29 cellular contexts compared by ENCODE assay signal in genomic region chr22:24830205-24830979, GRCh38. TPM values are rescaled to one million over a fixed set of nuclear protein-coding genes. Genes with fewer than 3 reads are reported as not detected.
DNase-seq lines count a peak whose midpoint lies in the region; ATAC-seq, FAIRE-seq and TF ChIP-seq lines count a peak whose summit lies in the region.
"Had no signal": no experiment of that assay in that cellular context is flagged by ENCODE, and none has a peak within 500 bp of the region (broad histone marks: within the 10 kb centered on the region; RNA-seq: fewer than 3 reads in every experiment).

No MANE protein-coding gene starts in this region.

- TF ChIP-seq POLR2A in HepG2 (IDR thresholded peaks at IDR 0.05; ENCODE audit: insufficient read depth in 1 of 2, low read depth in 2 of 2, low read length in 2 of 2) (no peak), right lobe of liver (IDR thresholded peaks at IDR 0.05) (no peak)

- DNase-seq in HepG2 (ENCODE audit: low spot score) (no peak), right lobe of liver (no peak), NCI-H69 (lab: John Stamatoyannopoulos, UW) (peak; percentile 23), SW 1271 (lab: John Stamatoyannopoulos, UW) (no peak), NCI-H1105 (lab: John Stamatoyannopoulos, UW) (no peak)
- no peak for DNase-seq in natural killer cell treated with Interleukin-12 subunit alpha and Interleukin-12 subunit beta and Interleukin-15 and Interleukin-18, amount 100 ng/mL, for 72 hours (ENCODE audit: low spot score)
- no peak for DNase-seq in effector CD4-positive, alpha-beta T cell
- DNase-seq: 8988T; CD4-positive, alpha-beta T cell; DMS53; GOT3; Kasumi-1; NCI-H1092 treated with DMSO at 0.1 percent for 48 hours; NCI-H1436 treated with DMSO at 0.1 percent for 48 hours; NCI-H187 treated with DMSO at 0.1 percent for 48 hours; NCI-H2171 treated with DMSO at 0.1 percent for 48 hours; NCI-H345; NCI-H510A treated with DMSO at 0.1 percent for 48 hours; NCI-H748 treated with DMSO at 0.1 percent for 48 hours; PC-9; RPMI8226 had no signal

- no peak overlapping the region for H3K27ac ChIP-seq in HepG2 (ENCODE audit: extremely low read length, insufficient read depth, low read length)
- no peak overlapping the region for H3K27ac ChIP-seq in right lobe of liver
- H3K27ac ChIP-seq in iPS-20b (ENCODE audit: low read length), result no peak overlapping the region
- H3K27ac ChIP-seq: BLaER1 treated with 17β-estradiol and CSF1 and Interleukin-3, amounts not matched to agents 10 nM and 100 nM; PC-9; SJSA1 had no signal

- intact Hi-C loops in HepG2 (cut with micrococcal nuclease; ENCODE audit: unreplicated experiment), result no loop called here
- intact Hi-C loops in right lobe of liver (cut with DNase I), result no loop called here

- peaks cover 8 to 9% of the 10 kb centered on the region in 2 donors for H3K4me1 Mint-ChIP-seq in natural killer cell treated with Interleukin-12 subunit alpha and Interleukin-12 subunit beta and Interleukin-15 and Interleukin-18, amount 100 ng/mL, for 72 hours (ENCODE audit: low read depth in 2 of 2)

- FAIRE-seq in HepG2 (lab: Jason Lieb, UNC), result no peak
- FAIRE-seq: G401.6 had no signal

- TF ChIP-seq RAD21 in HepG2 (CRISPR knock-in tag; IDR thresholded peaks at IDR 0.05), result no peak

- H3K4me3 ChIP-seq in HepG2 (replicated peaks in 1 of 3; ENCODE audit: insufficient read depth in 1 of 3, low read depth in 2 of 3, low read length in 3 of 3), result no peak overlapping the region
- H3K4me3 ChIP-seq in right lobe of liver, result no peak overlapping the region
- peak overlapping the region; percentile 30; the same call in 1 of the 2 replicates for H3K4me3 ChIP-seq in iPS-20b (ENCODE audit: low read length)
- H3K4me3 ChIP-seq: BLaER1 treated with 17β-estradiol and CSF1 and Interleukin-3, amounts not matched to agents 10 nM and 100 nM; PC-9; SJSA1 had no signal

- no peak overlapping the region for H3K9ac ChIP-seq in HepG2 (ENCODE audit: insufficient read depth, low read depth, low read length)
- no peak overlapping the region for H3K9ac ChIP-seq in iPS-20b (ENCODE audit: low read depth, low read length)
- H3K9ac ChIP-seq: BLaER1 treated with 17β-estradiol and CSF1 and Interleukin-3, amounts not matched to agents 10 nM and 100 nM had no signal

- H3K79me2 ChIP-seq in HepG2 (ENCODE audit: insufficient read depth, low read length), result no peaks in the 10 kb centered on the region

- ATAC-seq in HepG2 (no peak), right lobe of liver (no peak)
- no peak for ATAC-seq in natural killer cell treated with Interleukin-12 subunit alpha and Interleukin-12 subunit beta and Interleukin-15 and Interleukin-18, amount 100 ng/mL, for 72 hours

- WGBS in HepG2 (ENCODE audit: low lambda C conversion rate), result 11% methylated on average over 6 of the region's 7 CpGs
- 56% methylated on average over 7 of the region's 7 CpGs for WGBS in right lobe of liver (ENCODE audit: insufficient coverage, low coverage, low lambda C conversion rate, missing lambda C conversion rate)

- TF ChIP-seq CTCF in HepG2 (CRISPR knock-in tag; IDR thresholded peaks at IDR 0.05) (no peak), right lobe of liver (IDR thresholded peaks at IDR 0.05) (no peak)

- no peaks in the 10 kb centered on the region for H3K9me3 Mint-ChIP-seq in natural killer cell treated with Interleukin-12 subunit alpha and Interleukin-12 subunit beta and Interleukin-15 and Interleukin-18, amount 100 ng/mL, for 72 hours
- H3K9me3 Mint-ChIP-seq: CD4-positive, alpha-beta T cell had no signal

- H3K4me2 ChIP-seq in HepG2 (ENCODE audit: low read depth, low read length), result no peak overlapping the region
- H3K4me2 ChIP-seq: BLaER1 treated with 17β-estradiol and CSF1 and Interleukin-3, amounts not matched to agents 10 nM and 100 nM; PC-9 had no signal

- H3K4me3 Mint-ChIP-seq in natural killer cell treated with Interleukin-12 subunit alpha and Interleukin-12 subunit beta and Interleukin-15 and Interleukin-18, amount 100 ng/mL, for 72 hours, result no peak overlapping the region
- H3K4me3 Mint-ChIP-seq: CD4-positive, alpha-beta T cell had no signal

- H3K27me3 Mint-ChIP-seq in natural killer cell treated with Interleukin-12 subunit alpha and Interleukin-12 subunit beta and Interleukin-15 and Interleukin-18, amount 100 ng/mL, for 72 hours, result no peaks in the 10 kb centered on the region
- H3K27me3 Mint-ChIP-seq: CD4-positive, alpha-beta T cell had no signal

- H3K27me3 ChIP-seq in HepG2 (ENCODE audit: control insufficient read depth in 1 of 2, insufficient read depth in 2 of 2, low read length in 2 of 2) (peaks cover 3 to 25% of the 10 kb centered on the region in 2 experiments; a peak in 4 of 5 replicates), right lobe of liver (no peaks in the 10 kb centered on the region), iPS-20b (ENCODE audit: insufficient read depth, low read length) (no peaks in the 10 kb centered on the region)
- H3K27me3 ChIP-seq: BLaER1 treated with 17β-estradiol and CSF1 and Interleukin-3, amounts not matched to agents 10 nM and 100 nM; SJSA1 had no signal

- no peaks in the 10 kb centered on the region for H3K36me3 ChIP-seq in HepG2 (replicated peaks in 1 of 2; ENCODE audit: control insufficient read depth in 1 of 2, insufficient read depth in 2 of 2, low read length in 2 of 2)
- H3K36me3 ChIP-seq in right lobe of liver, result no peaks in the 10 kb centered on the region
- H3K36me3 ChIP-seq in iPS-20b (ENCODE audit: insufficient read depth, low read depth, low read length), result no peaks in the 10 kb centered on the region
- H3K36me3 ChIP-seq: BLaER1 treated with 17β-estradiol and CSF1 and Interleukin-3, amounts not matched to agents 10 nM and 100 nM; SJSA1 had no signal

- no peak overlapping the region for H3K27ac Mint-ChIP-seq in natural killer cell treated with Interleukin-12 subunit alpha and Interleukin-12 subunit beta and Interleukin-15 and Interleukin-18, amount 100 ng/mL, for 72 hours
- H3K27ac Mint-ChIP-seq: CD4-positive, alpha-beta T cell had no signal

- POLR2A ChIA-PET in HepG2 (lab: Yijun Ruan, JAX), result no interaction called here

- no peaks in the 10 kb centered on the region for H4K20me1 ChIP-seq in HepG2 (ENCODE audit: insufficient read depth, low read length)
- H4K20me1 ChIP-seq: BLaER1 treated with 17β-estradiol and CSF1 and Interleukin-3, amounts not matched to agents 10 nM and 100 nM had no signal

- H3K4me1 ChIP-seq in HepG2 (ENCODE audit: insufficient read depth, low read length) (peaks cover 12% of the 10 kb centered on the region), right lobe of liver (no peaks in the 10 kb centered on the region), iPS-20b (ENCODE audit: insufficient read depth, low read length) (peaks cover 10% of the 10 kb centered on the region; the same call in 1 of the 2 replicates)
- H3K4me1 ChIP-seq: BLaER1 treated with 17β-estradiol and CSF1 and Interleukin-3, amounts not matched to agents 10 nM and 100 nM; SJSA1 had no signal

- H3K9me3 ChIP-seq in HepG2 (ENCODE audit: low read length) (no peaks in the 10 kb centered on the region), right lobe of liver (no peaks in the 10 kb centered on the region), iPS-20b (ENCODE audit: insufficient read depth, low read depth, low read length) (no peaks in the 10 kb centered on the region)
- H3K9me3 ChIP-seq: BLaER1 treated with 17β-estradiol and CSF1 and Interleukin-3, amounts not matched to agents 10 nM and 100 nM; SJSA1 had no signal

- TF ChIP-seq EP300 in HepG2 (IDR thresholded peaks at IDR 0.05; ENCODE audit: low read depth in 2 of 2, low read length in 2 of 2), result no peak
- no peak for TF ChIP-seq EP300 in HepG2 (CRISPR knock-in tag; IDR thresholded peaks at IDR 0.05; ENCODE audit: borderline replicate concordance)

- in situ Hi-C loops in HepG2 (cut with HindIII; ENCODE audit: extremely low pct_ligation_motif_present, low pct_unique_long_range_greater_than_20kb), result no loop called here

- no peak overlapping the region for H2AFZ ChIP-seq in HepG2 (ENCODE audit: low read length)
- H2AFZ ChIP-seq: PC-9 had no signal

- BruUV-seq in HepG2 (replicated peaks; lab: Mats Ljungman, UMichigan), result no TSS peak

- CTCF ChIA-PET in HepG2 (lab: Yijun Ruan, JAX; ENCODE audit: low intra/inter-chr PET ratio, low total read pairs), result no interaction called here

- H3K36me3 Mint-ChIP-seq in natural killer cell treated with Interleukin-12 subunit alpha and Interleukin-12 subunit beta and Interleukin-15 and Interleukin-18, amount 100 ng/mL, for 72 hours, result no peaks in the 10 kb centered on the region

RNA-seq across cellular contexts. Expression of gene SGSM1, which starts 24.4 kb away (rescaled TPM):
- total RNA-seq in HepG2 (2016; rRNA removed; fragmentation: Illumina TruSeq; extraction: Trizol) (not detected in 2 replicates), right lobe of liver (under 1 TPM; 0.11 to 0.78 (median 0.41) TPM)
- not detected in 2 replicates for total RNA-seq in HepG2 (2016; cell fraction: cytosol; rRNA removed; fragmentation: Illumina TruSeq; extraction: Trizol; ENCODE audit: low read depth)
- not detected in 2 replicates for total RNA-seq in HepG2 (2016; cell fraction: insoluble cytoplasmic fraction; rRNA removed; fragmentation: Illumina TruSeq; extraction: Trizol)
- total RNA-seq in HepG2 (2016; cell fraction: membrane; rRNA removed; fragmentation: Illumina TruSeq; extraction: Trizol), result not detected in 2 replicates
- total RNA-seq in HepG2 (2016; cell fraction: nucleus; rRNA removed; fragmentation: Illumina TruSeq; extraction: Trizol), result not detected in 2 replicates
- 0.07 and 0.09 TPM in 2 replicates for polyA plus RNA-seq in HepG2 (2011; rRNA removed)
- polyA plus RNA-seq in HepG2 (2011; cell fraction: cytosol; rRNA removed), result 0.05 and 0.07 TPM in 2 replicates
- 0.06 and 0.16 TPM in 2 replicates for polyA plus RNA-seq in HepG2 (2011; cell fraction: nucleus; rRNA removed)
- polyA plus RNA-seq in HepG2 (2012), result 0.04 and 0.08 TPM in 2 replicates
- polyA plus RNA-seq in HepG2 (2016; cell fraction: cytosol; fragmentation: Illumina TruSeq; extraction: Trizol; ENCODE audit: low read depth), result not detected in 2 replicates
- not detected in 2 replicates for polyA plus RNA-seq in HepG2 (2016; cell fraction: insoluble cytoplasmic fraction; fragmentation: Illumina TruSeq; extraction: Trizol; ENCODE audit: low read depth)
- polyA plus RNA-seq in HepG2 (2016; cell fraction: membrane; fragmentation: Illumina TruSeq; extraction: Trizol; ENCODE audit: low read depth), result not detected in 2 replicates
- not detected in 2 replicates for polyA plus RNA-seq in HepG2 (2016; cell fraction: nucleus; fragmentation: Illumina TruSeq; extraction: Trizol; ENCODE audit: insufficient read depth, low read depth)
- 0.16 and 0.21 TPM in 2 replicates for polyA minus RNA-seq in HepG2 (2011; rRNA and poly(A)+ RNA removed; ENCODE audit: low replicate concordance)
- polyA minus RNA-seq in HepG2 (2011; cell fraction: cytosol; rRNA and poly(A)+ RNA removed), result not detected in 2 replicates
- polyA minus RNA-seq in HepG2 (2011; cell fraction: nucleus; rRNA and poly(A)+ RNA removed), result 0.25 and 0.26 TPM in 2 replicates
- under 1 TPM; 0.17 to 0.75 TPM for total RNA-seq in natural killer cell treated with Interleukin-12 subunit alpha and Interleukin-12 subunit beta and Interleukin-15 and Interleukin-18, amount 100 ng/mL, for 72 hours
- total RNA-seq: Daoy, M059J, SJSA1 had no signal

RNA-seq across cellular contexts. Expression of gene PIWIL3, which starts 55.9 kb away (rescaled TPM):
- total RNA-seq in HepG2 (2016; rRNA removed; fragmentation: Illumina TruSeq; extraction: Trizol), result 0.08 TPM in 1 of 2 replicates, not detected in the other
- not detected in 2 replicates for total RNA-seq in HepG2 (2016; cell fraction: cytosol; rRNA removed; fragmentation: Illumina TruSeq; extraction: Trizol; ENCODE audit: low read depth)
- total RNA-seq in HepG2 (2016; cell fraction: insoluble cytoplasmic fraction; rRNA removed; fragmentation: Illumina TruSeq; extraction: Trizol), result not detected in 2 replicates
- not detected in 2 replicates for total RNA-seq in HepG2 (2016; cell fraction: membrane; rRNA removed; fragmentation: Illumina TruSeq; extraction: Trizol)
- total RNA-seq in HepG2 (2016; cell fraction: nucleus; rRNA removed; fragmentation: Illumina TruSeq; extraction: Trizol), result not detected in 2 replicates
- not detected in 2 replicates for polyA plus RNA-seq in HepG2 (2011; rRNA removed)
- polyA plus RNA-seq in HepG2 (2011; cell fraction: cytosol; rRNA removed), result not detected in 2 replicates
- polyA plus RNA-seq in HepG2 (2011; cell fraction: nucleus; rRNA removed), result not detected in 2 replicates
- not detected in 2 replicates for polyA plus RNA-seq in HepG2 (2012)
- not detected in 2 replicates for polyA plus RNA-seq in HepG2 (2016; cell fraction: cytosol; fragmentation: Illumina TruSeq; extraction: Trizol; ENCODE audit: low read depth)
- polyA plus RNA-seq in HepG2 (2016; cell fraction: insoluble cytoplasmic fraction; fragmentation: Illumina TruSeq; extraction: Trizol; ENCODE audit: low read depth), result not detected in 2 replicates
- polyA plus RNA-seq in HepG2 (2016; cell fraction: membrane; fragmentation: Illumina TruSeq; extraction: Trizol; ENCODE audit: low read depth), result not detected in 2 replicates
- not detected in 2 replicates for polyA plus RNA-seq in HepG2 (2016; cell fraction: nucleus; fragmentation: Illumina TruSeq; extraction: Trizol; ENCODE audit: insufficient read depth, low read depth)
- polyA minus RNA-seq in HepG2 (2011; rRNA and poly(A)+ RNA removed; ENCODE audit: low replicate concordance), result 0.23 TPM in 1 of 2 replicates, not detected in the other
- polyA minus RNA-seq in HepG2 (2011; cell fraction: cytosol; rRNA and poly(A)+ RNA removed), result not detected in 2 replicates
- not detected in 2 replicates for polyA minus RNA-seq in HepG2 (2011; cell fraction: nucleus; rRNA and poly(A)+ RNA removed)
- not detected for total RNA-seq in right lobe of liver
- total RNA-seq in natural killer cell treated with Interleukin-12 subunit alpha and Interleukin-12 subunit beta and Interleukin-15 and Interleukin-18, amount 100 ng/mL, for 72 hours, result not detected
- total RNA-seq: CD4-positive, alpha-beta T cell; Daoy; HT-29; M059J; PC-9; Right ventricle myocardium superior; SJSA1 had no signal
